ENCODE assay signal across 14 cellular contexts in genomic region chr20:32446301-32447100, GRCh38.
DNase-seq lines count a peak whose midpoint lies in the region; ATAC-seq, FAIRE-seq and TF ChIP-seq lines count a peak whose summit lies in the region.
"Had no signal": no experiment of that assay in that cellular context is flagged by ENCODE, and none has a peak within 500 bp of the region (broad histone marks: within the 10 kb centered on the region; RNA-seq: fewer than 3 reads in every experiment).

No MANE protein-coding gene starts in this region.

- DNase-seq in CD4-positive, alpha-beta T cell: peak in 2 of 10 experiments; percentile 1 to 30
- DNase-seq in endothelial cell of umbilical vein (ENCODE audit: low read depth, low spot score) (no peak), neuronal stem cell (ENCODE audit: low spot score) (no peak), GM10266 (ENCODE audit: extremely low spot score) (no peak), left lung (no peak), mesendoderm (no peak)
- DNase-seq: activated CD4-positive, alpha-beta T cell treated with anti-CD3 and anti-CD28 coated beads, Interleukin-2, amount 50 U/mL, for 1 hour; effector CD4-positive, alpha-beta T cell; foreskin melanocyte; stimulated activated CD4-positive, alpha-beta T cell treated with anti-CD3 and anti-CD28 coated beads, Interleukin-4, amount 100 ng/mL, for 4 hours had no signal

- H3K18ac ChIP-seq in neuronal stem cell (ENCODE audit: low read length) (no peak overlapping the region), mesendoderm (ENCODE audit: low read length) (no peak overlapping the region)

- intact Hi-C loops in CD4-positive, alpha-beta T cell (cut with DNase I, micrococcal nuclease): loop anchor here in 1 of 2 experiments (5.0 kb wide), 1 partner anchor 36 kb away; no protein-coding TSS in a partner anchor
- intact Hi-C loops in endothelial cell of umbilical vein (cut with micrococcal nuclease): loop anchor here (1.0 to 10.0 kb wide), 2 partner anchors 24 to 282 kb away; no protein-coding TSS in a partner anchor
- intact Hi-C loops in left lung (cut with DNase I): no loop called here

- no peak overlapping the region for H3K4me3 Mint-ChIP-seq in CD4-positive, alpha-beta T cell
- no peak overlapping the region for H3K4me3 Mint-ChIP-seq in IgD-negative memory B cell

- no peak for ATAC-seq in CD4-positive, alpha-beta T cell (ENCODE audit: poor library complexity)
- no peak for ATAC-seq in HG02763 (IDR thresholded peaks at IDR 0.05; ENCODE audit: unreplicated experiment)
- no peak for ATAC-seq in left lung

- H3K9ac ChIP-seq in endothelial cell of umbilical vein (replicated peaks; ENCODE audit: extremely low read depth, insufficient read depth, low read length): no peak overlapping the region
- peak overlapping the region; percentile 22 for H3K9ac ChIP-seq in neuronal stem cell (ENCODE audit: low read depth, low read length, poor library complexity)
- no peak overlapping the region for H3K9ac ChIP-seq in mesendoderm (ENCODE audit: low read length)

- H3K4me1 ChIP-seq in endothelial cell of umbilical vein (ENCODE audit: control insufficient read depth, extremely low read depth, insufficient read depth, low read length) (peaks cover 14% of the 10 kb centered on the region), neuronal stem cell (ENCODE audit: control insufficient read depth in 2 of 2, insufficient read depth in 1 of 2, low read depth in 1 of 2, low read length in 2 of 2) (peaks cover 0 to 21% of the 10 kb centered on the region in 2 donors), left lung (peaks cover 4 to 28% of the 10 kb centered on the region in 2 donors), mesendoderm (ENCODE audit: control insufficient read depth, low read depth, low read length) (peaks cover 6% of the 10 kb centered on the region)

- H3K79me2 ChIP-seq in endothelial cell of umbilical vein (ENCODE audit: control insufficient read depth, insufficient read depth, low read length) (peaks cover 9% of the 10 kb centered on the region), mesendoderm (ENCODE audit: control insufficient read depth, insufficient read depth, low read length) (no peaks in the 10 kb centered on the region)

- H4K20me1 ChIP-seq in endothelial cell of umbilical vein (replicated peaks; ENCODE audit: control insufficient read depth, extremely low read depth, insufficient read depth, low read length): no peaks in the 10 kb centered on the region

- H3K36me3 ChIP-seq in endothelial cell of umbilical vein (ENCODE audit: control insufficient read depth in 2 of 2, extremely low read depth in 1 of 2, insufficient read depth in 2 of 2, low read length in 2 of 2) (peaks cover 26 to 62% of the 10 kb centered on the region in 2 experiments), neuronal stem cell (replicated peaks in 1 of 2; ENCODE audit: control insufficient read depth in 2 of 2, insufficient read depth in 2 of 2, low read length in 2 of 2) (peaks cover 28 to 97% of the 10 kb centered on the region in 2 donors), left lung (peaks cover 0 to 62% of the 10 kb centered on the region in 2 donors), mesendoderm (ENCODE audit: control insufficient read depth, insufficient read depth, low read length) (no peaks in the 10 kb centered on the region)

- no peaks in the 10 kb centered on the region for H3K27me3 Mint-ChIP-seq in CD4-positive, alpha-beta T cell
- H3K27me3 Mint-ChIP-seq in IgD-negative memory B cell: no peaks in the 10 kb centered on the region

- H4K8ac ChIP-seq in neuronal stem cell (ENCODE audit: low read depth, low read length) (no peak overlapping the region), mesendoderm (ENCODE audit: low read depth, low read length) (no peak overlapping the region)

- no peak overlapping the region for H3K14ac ChIP-seq in neuronal stem cell (ENCODE audit: low read length)

- TF ChIP-seq POLR2A in endothelial cell of umbilical vein (IDR thresholded peaks at IDR 0.05; ENCODE audit: low read depth, low read length): peak; percentile 5

- H2BK15ac ChIP-seq in neuronal stem cell (ENCODE audit: low read length) (no peak overlapping the region), mesendoderm (replicated peaks; ENCODE audit: low read depth) (no peak overlapping the region)

- POLR2A ChIA-PET in CD4-positive, alpha-beta T cell (lab: Charles Lee): no interaction called here
- POLR2A ChIA-PET in endothelial cell of umbilical vein (lab: Charles Lee): no interaction called here

- TF ChIP-seq CTCF in CD4-positive, alpha-beta T cell (IDR thresholded peaks at IDR 0.05): no peak
- no peak for TF ChIP-seq CTCF in endothelial cell of umbilical vein (IDR thresholded peaks at IDR 0.05; ENCODE audit: extremely low read depth in 1 of 2, insufficient read depth in 1 of 2, low read depth in 1 of 2, low read length in 2 of 2)
- TF ChIP-seq CTCF in GM10266 (IDR thresholded peaks at IDR 0.05; ENCODE audit: control insufficient read depth, insufficient read depth, low read depth, missing control alignments): no peak
- no peak for TF ChIP-seq CTCF in left lung (IDR thresholded peaks at IDR 0.05)

- no peaks in the 10 kb centered on the region for H3K9me3 Mint-ChIP-seq in CD4-positive, alpha-beta T cell
- no peaks in the 10 kb centered on the region for H3K9me3 Mint-ChIP-seq in IgD-negative memory B cell

- no peak overlapping the region for H4K91ac ChIP-seq in neuronal stem cell (ENCODE audit: low read depth, low read length, poor library complexity)

- CTCF ChIA-PET in CD4-positive, alpha-beta T cell (lab: Charles Lee): interaction anchor here (0.7 kb wide), 1 partner anchor 15 kb away, joined by 3 read pairs; no protein-coding TSS in a partner anchor
- CTCF ChIA-PET in endothelial cell of umbilical vein (lab: Charles Lee): interaction anchor here (0.8 to 1.3 kb wide), 5 partner anchors 11 to 51 kb away, joined by 3 to 5 read pairs (median 3); no protein-coding TSS in a partner anchor

- H3K23ac ChIP-seq in neuronal stem cell (ENCODE audit: low read depth, low read length, poor library complexity) (peak overlapping the region; percentile 50), mesendoderm (ENCODE audit: low read length) (no peak overlapping the region)

- no peaks in the 10 kb centered on the region for H3K9me3 ChIP-seq in CD4-positive, alpha-beta T cell (ENCODE audit: control insufficient read depth, low read length)
- H3K9me3 ChIP-seq in endothelial cell of umbilical vein (replicated peaks; ENCODE audit: control insufficient read depth, insufficient read depth, low read length) (no peaks in the 10 kb centered on the region), neuronal stem cell (replicated peaks in 1 of 2; ENCODE audit: control insufficient read depth in 2 of 2, insufficient read depth in 1 of 2, low read depth in 1 of 2, low read length in 2 of 2) (no peaks in the 10 kb centered on the region), left lung (no peaks in the 10 kb centered on the region)
- H3K9me3 ChIP-seq: adrenal gland, pancreas had no signal

- no peaks in the 10 kb centered on the region for H3K27me3 ChIP-seq in CD4-positive, alpha-beta T cell (ENCODE audit: control insufficient read depth, insufficient read depth, low read length)
- H3K27me3 ChIP-seq in endothelial cell of umbilical vein (ENCODE audit: control insufficient read depth in 2 of 2, insufficient read depth in 2 of 2, low read length in 2 of 2) (no peaks in the 10 kb centered on the region), neuronal stem cell (ENCODE audit: control insufficient read depth in 3 of 3, insufficient read depth in 3 of 3, low read depth in 1 of 3, low read length in 3 of 3) (no peaks in the 10 kb centered on the region), left lung (no peaks in the 10 kb centered on the region), mesendoderm (ENCODE audit: insufficient read depth, low read length, poor library complexity) (no peaks in the 10 kb centered on the region)
- H3K27me3 ChIP-seq: adrenal gland, pancreas had no signal

- H3K56ac ChIP-seq in mesendoderm (ENCODE audit: low read length): no peak overlapping the region

- H4K5ac ChIP-seq in mesendoderm (ENCODE audit: low read length): no peak overlapping the region

- no TSS peak for BruUV-seq in endothelial cell of umbilical vein (replicated peaks; lab: Mats Ljungman, UMichigan)

- peak overlapping the region; percentile 65 for H3K27ac Mint-ChIP-seq in CD4-positive, alpha-beta T cell
- H3K27ac Mint-ChIP-seq in IgD-negative memory B cell: peak overlapping the region; percentile 46 to 68 (median 50)

- H2BK12ac ChIP-seq in neuronal stem cell (ENCODE audit: low read length): peak overlapping the region; percentile 76

- H3K9me1 ChIP-seq in endothelial cell of umbilical vein (replicated peaks; ENCODE audit: control insufficient read depth, extremely low read depth, insufficient read depth, low read length): no peaks in the 10 kb centered on the region

- peak overlapping the region; percentile 33 for H3K27ac ChIP-seq in CD4-positive, alpha-beta T cell (ENCODE audit: low read depth, low read length)
- no peak overlapping the region for H3K27ac ChIP-seq in endothelial cell of umbilical vein (ENCODE audit: insufficient read depth, low read depth, low read length)
- H3K27ac ChIP-seq in neuronal stem cell (replicated peaks; ENCODE audit: low read length): no peak overlapping the region
- H3K27ac ChIP-seq in left lung: peak overlapping the region in 1 of 2 donors; percentile 18
- no peak overlapping the region for H3K27ac ChIP-seq in mesendoderm (ENCODE audit: low read depth, low read length)

- H2BK120ac ChIP-seq in neuronal stem cell (ENCODE audit: low read depth, low read length): no peak overlapping the region
- H2BK120ac ChIP-seq in mesendoderm (ENCODE audit: low read depth, low read length): no peak overlapping the region

- no CpG with 5 or more reads among the region's 14 CpGs for WGBS in neuronal stem cell (ENCODE audit: extremely low coverage in 2 of 2, insufficient read length in 2 of 2, insufficient replicate concordance in 1 of 2), 2 donors
- no CpG with 5 or more reads among the region's 14 CpGs for WGBS in mesendoderm (ENCODE audit: extremely low coverage, insufficient coverage, low lambda C conversion rate)

- peaks cover 73% of the 10 kb centered on the region for H3K36me3 Mint-ChIP-seq in CD4-positive, alpha-beta T cell (ENCODE audit: low read depth)
- H3K36me3 Mint-ChIP-seq in IgD-negative memory B cell: no peaks in the 10 kb centered on the region

- no peak overlapping the region for H3K4me3 ChIP-seq in endothelial cell of umbilical vein (replicated peaks in 1 of 3; ENCODE audit: insufficient read depth in 1 of 3, low read depth in 1 of 3, low read length in 3 of 3)
- no peak overlapping the region for H3K4me3 ChIP-seq in neuronal stem cell (ENCODE audit: low read length in 2 of 2)
- H3K4me3 ChIP-seq in left lung: no peak overlapping the region
- H3K4me3 ChIP-seq in mesendoderm (ENCODE audit: low read length): no peak overlapping the region
- H3K4me3 ChIP-seq: adrenal gland, pancreas had no signal

- FAIRE-seq in endothelial cell of umbilical vein (lab: Jason Lieb, UNC): no peak
- FAIRE-seq: pancreas had no signal

- H3K4me1 Mint-ChIP-seq in CD4-positive, alpha-beta T cell (ENCODE audit: low read depth): peaks cover 24% of the 10 kb centered on the region
- peaks cover 41 to 55% (median 42%) of the 10 kb centered on the region in 3 donors for H3K4me1 Mint-ChIP-seq in IgD-negative memory B cell

- H3K4me2 ChIP-seq in endothelial cell of umbilical vein (ENCODE audit: insufficient read depth, low read length) (no peak overlapping the region), neuronal stem cell (ENCODE audit: insufficient read depth, low read length, poor library complexity, severe bottlenecking) (no peak overlapping the region), mesendoderm (ENCODE audit: low read length) (no peak overlapping the region)

- H2BK5ac ChIP-seq in neuronal stem cell (ENCODE audit: low read length): no peak overlapping the region
- H2BK5ac ChIP-seq in mesendoderm (ENCODE audit: low read length): no peak overlapping the region

- H3K4ac ChIP-seq in neuronal stem cell (ENCODE audit: low read length): no peak overlapping the region
- no peak overlapping the region for H3K4ac ChIP-seq in mesendoderm (ENCODE audit: low read depth, low read length)

- dilution Hi-C loops in endothelial cell of umbilical vein (cut with MboI; ENCODE audit: extremely low pct_ligation_motif_present, low sequenced_read_pairs): no loop called here

- H3K79me1 ChIP-seq in neuronal stem cell (ENCODE audit: low read depth, low read length): peaks cover 7% of the 10 kb centered on the region
- H3K79me1 ChIP-seq in mesendoderm (ENCODE audit: low read length): no peaks in the 10 kb centered on the region

- H2AFZ ChIP-seq in endothelial cell of umbilical vein (ENCODE audit: low read depth, low read length): no peak overlapping the region
- H2AFZ ChIP-seq in neuronal stem cell (ENCODE audit: low read length): no peak overlapping the region

- no peak overlapping the region for H2AK5ac ChIP-seq in neuronal stem cell (ENCODE audit: low read depth, low read length)
- H2AK5ac ChIP-seq in mesendoderm (ENCODE audit: low read length): no peak overlapping the region
